17 cellular contexts compared by ENCODE assay signal in genomic region chrX:39703307-39703706, GRCh38.
"Had no signal": no experiment of that assay in that cellular context is flagged by ENCODE, and none has a peak within 500 bp of the region (broad histone marks: within the 10 kb centered on the region; RNA-seq: fewer than 3 reads in every experiment).

No MANE protein-coding gene starts in this region.

- H3K4me3 ChIP-seq: coronary artery, dorsolateral prefrontal cortex, esophagus muscularis mucosa, gastrocnemius medialis, heart right ventricle, left ventricle myocardium inferior, lower lobe of right lung, mucosa of descending colon had no signal

- H3K4me1 ChIP-seq: esophagus muscularis mucosa, foreskin keratinocyte, gastrocnemius medialis, left ventricle myocardium inferior, lower lobe of right lung had no signal

- H3K27ac ChIP-seq: coronary artery, dorsolateral prefrontal cortex, esophagus muscularis mucosa, foreskin keratinocyte, gastrocnemius medialis, heart right ventricle, left ventricle myocardium inferior, lower lobe of right lung had no signal

- H3K27me3 ChIP-seq: esophagus muscularis mucosa, foreskin keratinocyte, gastrocnemius medialis had no signal

- DNase-seq: dermis blood vessel endothelial cell; dorsolateral prefrontal cortex; effector CD4-positive, alpha-beta T cell; effector memory CD4-positive, alpha-beta T cell; foreskin keratinocyte; gastrocnemius medialis; glutamatergic neuron; head of caudate nucleus; heart right ventricle; hippocampal formation; left cardiac atrium; left ventricle myocardium inferior; lower lobe of right lung; mucosa of descending colon; naive B cell had no signal

- H3K36me3 ChIP-seq: esophagus muscularis mucosa, gastrocnemius medialis, heart right ventricle, left ventricle myocardium inferior, lower lobe of right lung had no signal

- H3K9me3 ChIP-seq: esophagus muscularis mucosa, gastrocnemius medialis, heart right ventricle, left ventricle myocardium inferior, lower lobe of right lung, mucosa of descending colon had no signal

- ATAC-seq: foreskin keratinocyte, heart right ventricle, left cardiac atrium, lower lobe of right lung, mucosa of descending colon had no signal
